Comparison of ENCODE assay signal across 30 cellular contexts in the genomic region with DNA sequence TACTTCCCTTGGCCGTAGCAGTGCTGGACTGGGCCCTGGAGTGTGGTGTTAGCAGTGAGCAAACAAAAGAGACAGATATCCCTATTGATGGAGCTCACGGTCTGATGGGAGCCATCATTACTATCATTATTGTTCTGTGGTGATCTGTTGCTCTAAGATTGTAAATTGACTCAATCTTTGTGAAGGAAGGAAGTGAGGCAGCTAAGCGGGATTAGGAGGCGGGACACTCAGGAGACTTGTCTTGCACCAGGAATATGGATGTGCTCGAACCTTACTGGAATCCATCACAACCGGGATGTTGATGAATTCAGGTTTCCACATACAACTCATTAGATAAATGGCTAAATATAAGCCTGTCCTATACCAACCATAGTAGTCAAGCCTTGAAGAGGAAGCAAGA. TPM values are rescaled to one million over a fixed set of nuclear protein-coding genes. Genes with fewer than 3 reads are reported as not detected.
DNase-seq lines count a peak whose midpoint lies in the region; ATAC-seq and TF ChIP-seq lines count a peak whose summit lies in the region.
"Had no signal": no experiment of that assay in that cellular context is flagged by ENCODE, and none has a peak within 500 bp of the region (broad histone marks: within the 10 kb centered on the region; RNA-seq: fewer than 3 reads in every experiment).

No MANE protein-coding gene starts in this region.

- no peak overlapping the region for H3K4me3 Mint-ChIP-seq in progenitor cell of endocrine pancreas (ENCODE audit: low read depth)
- H3K4me3 Mint-ChIP-seq in CD4-positive, alpha-beta memory T cell: no peak overlapping the region
- H3K4me3 Mint-ChIP-seq: activated CD4-positive, alpha-beta T cell treated with anti-CD3 and anti-CD28 coated beads for 36 hours; activated naive CD8-positive, alpha-beta T cell; dendritic cell treated with granulocyte-macrophage colony-stimulating factor and Interleukin-4, amounts not matched to agents 40 ng/mL and 50 ng/mL, for 4 days; IgD-negative memory B cell; nephron progenitor cell; stimulated activated naive B cell treated with anti-CD40 and anti-IgM and Interleukin-4, amounts not matched to agents 10 μg/mL and 1 μg/mL and 100 μg/mL, for 72 hours had no signal

- H3K9ac ChIP-seq in adipocyte (ENCODE audit: low read length) (peak overlapping the region; percentile 9), MM.1S (ENCODE audit: low read length) (no peak overlapping the region)
- H3K9ac ChIP-seq: GM23248 had no signal

- H3K4me2 ChIP-seq in MM.1S (ENCODE audit: low read depth, low read length): no peak overlapping the region

- no peaks in the 10 kb centered on the region for H4K20me1 ChIP-seq in MM.1S (ENCODE audit: insufficient read depth, low read length)

- POLR2A ChIA-PET in CD4-positive, alpha-beta memory T cell (lab: Charles Lee; ENCODE audit: partially characterized antibody): no interaction called here

- TF ChIP-seq CTCF in progenitor cell of endocrine pancreas (IDR thresholded peaks at IDR 0.05; ENCODE audit: unreplicated experiment): no peak
- no peak for TF ChIP-seq CTCF in MM.1S (IDR thresholded peaks at IDR 0.05; ENCODE audit: low read length)
- no peak for TF ChIP-seq CTCF in GM13977 (IDR thresholded peaks at IDR 0.05; ENCODE audit: extremely low read depth, insufficient read depth, missing control alignments)

- H3K9me2 ChIP-seq in MM.1S (replicated peaks; ENCODE audit: insufficient read depth, low read length): no peaks in the 10 kb centered on the region

- peak overlapping the region; percentile 47 for H3K27ac ChIP-seq in epithelial cell of prostate
- no peak overlapping the region for H3K27ac ChIP-seq in MM.1S (ENCODE audit: low read length)
- no peak overlapping the region for H3K27ac ChIP-seq in CD4-positive, alpha-beta memory T cell (ENCODE audit: low read depth, low read length)
- H3K27ac ChIP-seq: SJCRH30 had no signal

- H3K27ac Mint-ChIP-seq in progenitor cell of endocrine pancreas: peak overlapping the region; percentile 25
- H3K27ac Mint-ChIP-seq in CD4-positive, alpha-beta memory T cell: no peak overlapping the region
- H3K27ac Mint-ChIP-seq: activated CD4-positive, alpha-beta T cell treated with anti-CD3 and anti-CD28 coated beads for 36 hours; activated naive CD8-positive, alpha-beta T cell; dendritic cell treated with granulocyte-macrophage colony-stimulating factor and Interleukin-4, amounts not matched to agents 40 ng/mL and 50 ng/mL, for 4 days; IgD-negative memory B cell; nephron progenitor cell; stimulated activated naive B cell treated with anti-CD40 and anti-IgM and Interleukin-4, amounts not matched to agents 10 μg/mL and 1 μg/mL and 100 μg/mL, for 72 hours had no signal

- CTCF ChIA-PET in CD4-positive, alpha-beta memory T cell (lab: Charles Lee; ENCODE audit: partially characterized antibody): interaction anchor here (1.2 kb wide), 1 partner anchor 155 kb away, joined by 3 read pairs; no protein-coding TSS in a partner anchor

- intact Hi-C loops in CD4-positive, alpha-beta memory T cell (cut with micrococcal nuclease): no loop called here

- H3K9me3 ChIP-seq in adipocyte (ENCODE audit: control insufficient read depth, low read length) (no peaks in the 10 kb centered on the region), MM.1S (replicated peaks; ENCODE audit: insufficient read depth, low read length) (no peaks in the 10 kb centered on the region)
- no peaks in the 10 kb centered on the region for H3K9me3 ChIP-seq in CD4-positive, alpha-beta memory T cell (ENCODE audit: control insufficient read depth in 1 of 2, low read length in 2 of 2)
- H3K9me3 ChIP-seq: Caco-2, heart right ventricle, mucosa of descending colon, SJCRH30 had no signal

- peaks cover 77% of the 10 kb centered on the region for H3K4me1 ChIP-seq in adipocyte (ENCODE audit: control insufficient read depth, insufficient read depth, low read length)
- no peaks in the 10 kb centered on the region for H3K4me1 ChIP-seq in MM.1S (ENCODE audit: low read length)
- H3K4me1 ChIP-seq in CD4-positive, alpha-beta memory T cell (ENCODE audit: insufficient read depth, low read length): no peaks in the 10 kb centered on the region
- H3K4me1 ChIP-seq: Caco-2 had no signal

- ATAC-seq in HG02642 (IDR thresholded peaks at IDR 0.05; ENCODE audit: poor library complexity, unreplicated experiment): no peak
- ATAC-seq: activated CD4-positive, alpha-beta T cell treated with anti-CD3 and anti-CD28 coated beads for 36 hours; heart right ventricle; mucosa of descending colon; stimulated activated naive B cell treated with anti-CD40 and anti-IgM and Interleukin-4, amounts not matched to agents 10 μg/mL and 1 μg/mL and 100 μg/mL, for 72 hours had no signal

- peaks cover 18% of the 10 kb centered on the region for H3K4me1 Mint-ChIP-seq in progenitor cell of endocrine pancreas (ENCODE audit: low read depth)
- no peaks in the 10 kb centered on the region for H3K4me1 Mint-ChIP-seq in CD4-positive, alpha-beta memory T cell
- H3K4me1 Mint-ChIP-seq: activated CD4-positive, alpha-beta T cell treated with anti-CD3 and anti-CD28 coated beads for 36 hours; IgD-negative memory B cell; stimulated activated naive B cell treated with anti-CD40 and anti-IgM and Interleukin-4, amounts not matched to agents 10 μg/mL and 1 μg/mL and 100 μg/mL, for 72 hours had no signal

- in situ Hi-C loops in GM13977 (cut with MboI; ENCODE audit: low pct_unique_long_range_greater_than_20kb, low sequenced_read_pairs, unreplicated experiment): no loop called here

- DNase-seq in adipocyte (ENCODE audit: low read depth) (no peak), epithelial cell of prostate (ENCODE audit: low read depth, low spot score) (no peak), progenitor cell of endocrine pancreas (ENCODE audit: low spot score, unreplicated experiment) (no peak), MM.1S (no peak), GM13977 (ENCODE audit: low spot score) (no peak)
- no peak for DNase-seq in CD4-positive, alpha-beta memory T cell
- DNase-seq: activated CD4-positive, alpha-beta T cell treated with anti-CD3 and anti-CD28 coated beads for 36 hours; activated CD8-positive, alpha-beta memory T cell treated with anti-CD3 and anti-CD28 coated beads for 24 hours; activated effector memory CD4-positive, alpha-beta T cell treated with Interleukin-2 at 50 U/mL for 16 hours; activated T-cell treated with anti-CD3 and anti-CD28 coated beads for 4 hours; anterior cingulate cortex; C1 segment of cervical spinal cord; Caco-2; caudate nucleus; heart right ventricle; mucosa of descending colon; NCI-H1694; NCI-H446; NCI-H748 treated with DMSO at 0.1 percent for 48 hours; nephron progenitor cell; stimulated activated naive B cell treated with anti-CD40 and anti-IgM and Interleukin-4, amounts not matched to agents 10 μg/mL and 1 μg/mL and 100 μg/mL, for 72 hours; SW 1271 had no signal

- H3K9me3 Mint-ChIP-seq in progenitor cell of endocrine pancreas (ENCODE audit: low read depth): no peaks in the 10 kb centered on the region
- peaks cover 0 to 1% (median 0%) of the 10 kb centered on the region in 8 donors for H3K9me3 Mint-ChIP-seq in CD4-positive, alpha-beta memory T cell
- H3K9me3 Mint-ChIP-seq: dendritic cell treated with granulocyte-macrophage colony-stimulating factor and Interleukin-4, amounts not matched to agents 40 ng/mL and 50 ng/mL, for 4 days; IgD-negative memory B cell; nephron progenitor cell had no signal

- H3K4me3 ChIP-seq in adipocyte (ENCODE audit: low read length) (no peak overlapping the region), MM.1S (ENCODE audit: low read length) (no peak overlapping the region)
- no peak overlapping the region for H3K4me3 ChIP-seq in CD4-positive, alpha-beta memory T cell (ENCODE audit: low read length in 2 of 2)
- H3K4me3 ChIP-seq: GM23248, heart right ventricle, mucosa of descending colon, SJCRH30, skin epidermis had no signal

- no peaks in the 10 kb centered on the region for H3K27me3 ChIP-seq in adipocyte (replicated peaks; ENCODE audit: control insufficient read depth, insufficient read depth, low read length)
- no peaks in the 10 kb centered on the region for H3K27me3 ChIP-seq in MM.1S (replicated peaks; ENCODE audit: insufficient read depth, low read length)
- H3K27me3 ChIP-seq in CD4-positive, alpha-beta memory T cell (ENCODE audit: insufficient read depth, low read length): no peaks in the 10 kb centered on the region
- H3K27me3 ChIP-seq: heart right ventricle, SJCRH30 had no signal

- H3K79me2 ChIP-seq in MM.1S (ENCODE audit: low read length): no peaks in the 10 kb centered on the region

- peaks cover 3% of the 10 kb centered on the region for H3K27me3 Mint-ChIP-seq in progenitor cell of endocrine pancreas
- no peaks in the 10 kb centered on the region for H3K27me3 Mint-ChIP-seq in CD4-positive, alpha-beta memory T cell
- H3K27me3 Mint-ChIP-seq: activated CD4-positive, alpha-beta T cell treated with anti-CD3 and anti-CD28 coated beads for 36 hours had no signal

- no peaks in the 10 kb centered on the region for H3K36me3 Mint-ChIP-seq in progenitor cell of endocrine pancreas (ENCODE audit: insufficient read depth)
- H3K36me3 Mint-ChIP-seq in CD4-positive, alpha-beta memory T cell: no peaks in the 10 kb centered on the region
- H3K36me3 Mint-ChIP-seq: activated naive CD8-positive, alpha-beta T cell; IgD-negative memory B cell; stimulated activated naive B cell treated with anti-CD40 and anti-IgM and Interleukin-4, amounts not matched to agents 10 μg/mL and 1 μg/mL and 100 μg/mL, for 72 hours had no signal

- H3F3A ChIP-seq in MM.1S (ENCODE audit: insufficient read depth, low read length): no peaks in the 10 kb centered on the region

- H2AFZ ChIP-seq in MM.1S (ENCODE audit: low read length): no peak overlapping the region
- H2AFZ ChIP-seq: GM23248 had no signal

- H3K36me3 ChIP-seq in adipocyte (ENCODE audit: control insufficient read depth, insufficient read depth, low read length, severe bottlenecking) (no peaks in the 10 kb centered on the region), MM.1S (replicated peaks; ENCODE audit: insufficient read depth, low read length) (no peaks in the 10 kb centered on the region)
- H3K36me3 ChIP-seq in CD4-positive, alpha-beta memory T cell (ENCODE audit: insufficient read depth, low read length): no peaks in the 10 kb centered on the region
- H3K36me3 ChIP-seq: heart right ventricle, SJCRH30 had no signal

RNA-seq across cellular contexts. Expression of a gene that starts 25.5 kb away (rescaled TPM):
- 2.8 and 3.2 TPM in 2 replicates for total RNA-seq in progenitor cell of endocrine pancreas
- 10 to 100 TPM; 15.0 to 15.4 TPM for total RNA-seq in CD4-positive, alpha-beta memory T cell
- 10 to 100 TPM in 1 of 2 donors, 1 to 10 TPM in 1; 4.5 to 19.4 TPM for polyA plus RNA-seq in CD4-positive, alpha-beta memory T cell
- total RNA-seq: Caco-2, G401 had no signal
